8 cellular contexts compared by ENCODE assay signal in the genomic region with DNA sequence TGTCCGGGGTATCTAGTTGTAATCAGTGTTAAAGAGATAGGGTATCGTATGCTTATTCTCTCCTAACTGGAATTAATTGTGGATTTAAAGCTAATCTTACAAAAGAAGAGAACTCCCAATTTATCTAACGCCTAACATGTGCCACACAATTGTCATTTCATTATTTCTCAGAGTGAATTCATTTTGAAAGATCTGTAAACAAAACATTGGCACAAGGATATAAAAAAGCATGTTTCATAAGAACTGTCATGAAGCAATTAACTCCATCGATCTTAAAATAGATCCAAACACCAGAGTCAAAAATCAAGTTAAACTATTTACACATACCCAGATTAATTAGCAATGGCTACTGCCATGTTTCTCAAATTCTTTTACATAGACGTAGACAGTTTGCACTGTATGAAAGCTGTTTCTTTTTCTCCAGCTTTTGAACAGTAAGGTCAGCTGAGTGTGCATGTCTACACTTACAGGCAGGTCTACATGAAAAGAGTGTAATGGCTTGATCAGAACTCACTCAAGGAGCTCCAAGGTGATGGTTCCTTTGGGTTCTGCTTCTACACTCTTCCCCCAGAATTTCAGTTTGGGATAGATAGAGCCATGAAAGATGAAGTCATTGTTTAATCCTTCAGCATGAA. TPM values are rescaled to one million over a fixed set of nuclear protein-coding genes. Genes with fewer than 3 reads are reported as not detected.
"Had no signal": no experiment of that assay in that cellular context is flagged by ENCODE, and none has a peak within 500 bp of the region (broad histone marks: within the 10 kb centered on the region; RNA-seq: fewer than 3 reads in every experiment).

No MANE protein-coding gene starts in this region.

- H3K9me3 Mint-ChIP-seq: activated naive CD8-positive, alpha-beta T cell treated with anti-CD3 and anti-CD28 coated beads, Interleukin-2, amount 10 ng/mL, durations not matched to agents 7 days and 5 days had no signal

- H3K9me3 ChIP-seq: ascending aorta, heart left ventricle, left ventricle myocardium inferior, pancreas, tibial nerve, vagina had no signal

- H3K27ac ChIP-seq: ascending aorta, heart left ventricle, left ventricle myocardium inferior, pancreas, vagina had no signal

- H3K4me3 ChIP-seq: ascending aorta, heart left ventricle, left ventricle myocardium inferior, pancreas, tibial nerve, vagina had no signal

- H3K36me3 ChIP-seq: pancreas had no signal

- H3K27me3 ChIP-seq: ascending aorta, heart left ventricle, pancreas, tibial nerve, vagina had no signal

- H3K27ac Mint-ChIP-seq: activated naive CD8-positive, alpha-beta T cell treated with anti-CD3 and anti-CD28 coated beads, Interleukin-2, amount 10 ng/mL, durations not matched to agents 7 days and 5 days had no signal

- H3K4me1 ChIP-seq: ascending aorta, pancreas, vagina had no signal

- DNase-seq: activated gamma-delta T cell; activated naive CD8-positive, alpha-beta T cell treated with anti-CD3 and anti-CD28 coated beads, Interleukin-2, amount 10 ng/mL, durations not matched to agents 7 days and 5 days had no signal

- H3K4me3 Mint-ChIP-seq: activated naive CD8-positive, alpha-beta T cell treated with anti-CD3 and anti-CD28 coated beads, Interleukin-2, amount 10 ng/mL, durations not matched to agents 7 days and 5 days had no signal

- H3K4me1 Mint-ChIP-seq: activated naive CD8-positive, alpha-beta T cell treated with anti-CD3 and anti-CD28 coated beads, Interleukin-2, amount 10 ng/mL, durations not matched to agents 7 days and 5 days had no signal

- H3K36me3 Mint-ChIP-seq: activated naive CD8-positive, alpha-beta T cell treated with anti-CD3 and anti-CD28 coated beads, Interleukin-2, amount 10 ng/mL, durations not matched to agents 7 days and 5 days had no signal

RNA-seq across cellular contexts. Expression of a gene that starts 38.8 kb away (rescaled TPM):
- total RNA-seq: ascending aorta, left ventricle myocardium inferior had no signal
